Comparison of ENCODE assay signal across 1 cellular context in genomic region chr6:900716-901605, GRCh38.
A peak's percentile ranks its signal among the peaks of the same experiment; 100 is the strongest.
TF ChIP-seq lines count a peak whose summit lies in the region.

No MANE protein-coding gene starts in this region.

TF ChIP-seq in HepG2, 621 proteins besides CTCF, POLR2A, EP300 and RAD21 (continued from another document and continues in another):
- TF ChIP-seq, protein P1, sequence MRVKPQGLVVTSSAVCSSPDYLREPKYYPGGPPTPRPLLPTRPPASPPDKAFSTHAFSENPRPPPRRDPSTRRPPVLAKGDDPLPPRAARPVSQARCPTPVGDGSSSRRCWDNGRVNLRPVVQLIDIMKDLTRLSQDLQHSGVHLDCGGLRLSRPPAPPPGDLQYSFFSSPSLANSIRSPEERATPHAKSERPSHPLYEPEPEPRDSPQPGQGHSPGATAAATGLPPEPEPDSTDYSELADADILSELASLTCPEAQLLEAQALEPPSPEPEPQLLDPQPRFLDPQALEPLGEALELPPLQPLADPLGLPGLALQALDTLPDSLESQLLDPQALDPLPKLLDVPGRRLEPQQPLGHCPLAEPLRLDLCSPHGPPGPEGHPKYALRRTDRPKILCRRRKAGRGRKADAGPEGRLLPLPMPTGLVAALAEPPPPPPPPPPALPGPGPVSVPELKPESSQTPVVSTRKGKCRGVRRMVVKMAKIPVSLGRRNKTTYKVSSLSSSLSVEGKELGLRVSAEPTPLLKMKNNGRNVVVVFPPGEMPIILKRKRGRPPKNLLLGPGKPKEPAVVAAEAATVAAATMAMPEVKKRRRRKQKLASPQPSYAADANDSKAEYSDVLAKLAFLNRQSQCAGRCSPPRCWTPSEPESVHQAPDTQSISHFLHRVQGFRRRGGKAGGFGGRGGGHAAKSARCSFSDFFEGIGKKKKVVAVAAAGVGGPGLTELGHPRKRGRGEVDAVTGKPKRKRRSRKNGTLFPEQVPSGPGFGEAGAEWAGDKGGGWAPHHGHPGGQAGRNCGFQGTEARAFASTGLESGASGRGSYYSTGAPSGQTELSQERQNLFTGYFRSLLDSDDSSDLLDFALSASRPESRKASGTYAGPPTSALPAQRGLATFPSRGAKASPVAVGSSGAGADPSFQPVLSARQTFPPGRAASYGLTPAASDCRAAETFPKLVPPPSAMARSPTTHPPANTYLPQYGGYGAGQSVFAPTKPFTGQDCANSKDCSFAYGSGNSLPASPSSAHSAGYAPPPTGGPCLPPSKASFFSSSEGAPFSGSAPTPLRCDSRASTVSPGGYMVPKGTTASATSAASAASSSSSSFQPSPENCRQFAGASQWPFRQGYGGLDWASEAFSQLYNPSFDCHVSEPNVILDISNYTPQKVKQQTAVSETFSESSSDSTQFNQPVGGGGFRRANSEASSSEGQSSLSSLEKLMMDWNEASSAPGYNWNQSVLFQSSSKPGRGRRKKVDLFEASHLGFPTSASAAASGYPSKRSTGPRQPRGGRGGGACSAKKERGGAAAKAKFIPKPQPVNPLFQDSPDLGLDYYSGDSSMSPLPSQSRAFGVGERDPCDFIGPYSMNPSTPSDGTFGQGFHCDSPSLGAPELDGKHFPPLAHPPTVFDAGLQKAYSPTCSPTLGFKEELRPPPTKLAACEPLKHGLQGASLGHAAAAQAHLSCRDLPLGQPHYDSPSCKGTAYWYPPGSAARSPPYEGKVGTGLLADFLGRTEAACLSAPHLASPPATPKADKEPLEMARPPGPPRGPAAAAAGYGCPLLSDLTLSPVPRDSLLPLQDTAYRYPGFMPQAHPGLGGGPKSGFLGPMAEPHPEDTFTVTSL (CRISPR knock-in tag; IDR thresholded peaks at IDR 0.05; ENCODE audit: borderline replicate concordance), result peak; percentile 82; the same call in 1 of the 2 replicates
- TF ChIP-seq ZMYM3 (CRISPR knock-in tag; IDR thresholded peaks at IDR 0.05), result no peak
- no peak for TF ChIP-seq GTF3A (CRISPR knock-in tag; conservative IDR thresholded peaks at IDR 0.05)
- TF ChIP-seq, protein P2, sequence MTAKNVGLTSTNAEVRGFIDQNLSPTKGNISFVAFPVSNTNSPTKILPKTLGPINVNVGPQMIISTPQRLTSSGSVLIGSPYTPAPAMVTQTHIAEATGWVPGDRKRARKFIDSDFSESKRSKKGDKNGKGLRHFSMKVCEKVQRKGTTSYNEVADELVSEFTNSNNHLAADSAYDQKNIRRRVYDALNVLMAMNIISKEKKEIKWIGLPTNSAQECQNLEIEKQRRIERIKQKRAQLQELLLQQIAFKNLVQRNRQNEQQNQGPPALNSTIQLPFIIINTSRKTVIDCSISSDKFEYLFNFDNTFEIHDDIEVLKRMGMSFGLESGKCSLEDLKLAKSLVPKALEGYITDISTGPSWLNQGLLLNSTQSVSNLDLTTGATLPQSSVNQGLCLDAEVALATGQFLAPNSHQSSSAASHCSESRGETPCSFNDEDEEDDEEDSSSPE (CRISPR knock-in tag; IDR thresholded peaks at IDR 0.05), result no peak
- TF ChIP-seq HNF1A (IDR thresholded peaks at IDR 0.05; ENCODE audit: low read depth), result peak; percentile 97
- peak; percentile 97 for TF ChIP-seq HNF1A (CRISPR knock-in tag; IDR thresholded peaks at IDR 0.05; ENCODE audit: borderline replicate concordance)
- no peak for TF ChIP-seq MXD1 (CRISPR knock-in tag; IDR thresholded peaks at IDR 0.05)
- no peak for TF ChIP-seq PCBP2 (optimal IDR thresholded peaks at IDR 0.05; ENCODE audit: low read depth, low read length, poor library complexity, severe bottlenecking)
- no peak for TF ChIP-seq ZNF691 (CRISPR knock-in tag; IDR thresholded peaks at IDR 0.05; ENCODE audit: borderline replicate concordance, low read depth)
- no peak for TF ChIP-seq ZSCAN5A (CRISPR knock-in tag; IDR thresholded peaks at IDR 0.05; ENCODE audit: borderline replicate concordance)
- TF ChIP-seq ZNF703 (CRISPR knock-in tag; IDR thresholded peaks at IDR 0.05; ENCODE audit: borderline replicate concordance), result no peak
- TF ChIP-seq ZNF577 (CRISPR knock-in tag; IDR thresholded peaks at IDR 0.05; ENCODE audit: borderline replicate concordance, low read depth), result peak; percentile 35; the same call in 1 of the 2 replicates
- no peak for TF ChIP-seq ZNF674 (CRISPR knock-in tag; IDR thresholded peaks at IDR 0.05; ENCODE audit: low read depth)
- TF ChIP-seq ZBTB38 (CRISPR knock-in tag; IDR thresholded peaks at IDR 0.05), result no peak
- TF ChIP-seq XBP1 (CRISPR knock-in tag; IDR thresholded peaks at IDR 0.05), result no peak
- no peak for TF ChIP-seq GPN1 (CRISPR knock-in tag; IDR thresholded peaks at IDR 0.05; ENCODE audit: borderline replicate concordance)
- TF ChIP-seq SRSF1 (optimal IDR thresholded peaks at IDR 0.05; ENCODE audit: low read depth, low read length), result no peak
- no peak for TF ChIP-seq ZNF383 (CRISPR knock-in tag; IDR thresholded peaks at IDR 0.05; ENCODE audit: borderline replicate concordance)
- no peak for TF ChIP-seq MTF2 (CRISPR knock-in tag; IDR thresholded peaks at IDR 0.05; ENCODE audit: borderline replicate concordance)
- TF ChIP-seq, protein P3, sequence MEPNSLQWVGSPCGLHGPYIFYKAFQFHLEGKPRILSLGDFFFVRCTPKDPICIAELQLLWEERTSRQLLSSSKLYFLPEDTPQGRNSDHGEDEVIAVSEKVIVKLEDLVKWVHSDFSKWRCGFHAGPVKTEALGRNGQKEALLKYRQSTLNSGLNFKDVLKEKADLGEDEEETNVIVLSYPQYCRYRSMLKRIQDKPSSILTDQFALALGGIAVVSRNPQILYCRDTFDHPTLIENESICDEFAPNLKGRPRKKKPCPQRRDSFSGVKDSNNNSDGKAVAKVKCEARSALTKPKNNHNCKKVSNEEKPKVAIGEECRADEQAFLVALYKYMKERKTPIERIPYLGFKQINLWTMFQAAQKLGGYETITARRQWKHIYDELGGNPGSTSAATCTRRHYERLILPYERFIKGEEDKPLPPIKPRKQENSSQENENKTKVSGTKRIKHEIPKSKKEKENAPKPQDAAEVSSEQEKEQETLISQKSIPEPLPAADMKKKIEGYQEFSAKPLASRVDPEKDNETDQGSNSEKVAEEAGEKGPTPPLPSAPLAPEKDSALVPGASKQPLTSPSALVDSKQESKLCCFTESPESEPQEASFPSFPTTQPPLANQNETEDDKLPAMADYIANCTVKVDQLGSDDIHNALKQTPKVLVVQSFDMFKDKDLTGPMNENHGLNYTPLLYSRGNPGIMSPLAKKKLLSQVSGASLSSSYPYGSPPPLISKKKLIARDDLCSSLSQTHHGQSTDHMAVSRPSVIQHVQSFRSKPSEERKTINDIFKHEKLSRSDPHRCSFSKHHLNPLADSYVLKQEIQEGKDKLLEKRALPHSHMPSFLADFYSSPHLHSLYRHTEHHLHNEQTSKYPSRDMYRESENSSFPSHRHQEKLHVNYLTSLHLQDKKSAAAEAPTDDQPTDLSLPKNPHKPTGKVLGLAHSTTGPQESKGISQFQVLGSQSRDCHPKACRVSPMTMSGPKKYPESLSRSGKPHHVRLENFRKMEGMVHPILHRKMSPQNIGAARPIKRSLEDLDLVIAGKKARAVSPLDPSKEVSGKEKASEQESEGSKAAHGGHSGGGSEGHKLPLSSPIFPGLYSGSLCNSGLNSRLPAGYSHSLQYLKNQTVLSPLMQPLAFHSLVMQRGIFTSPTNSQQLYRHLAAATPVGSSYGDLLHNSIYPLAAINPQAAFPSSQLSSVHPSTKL (CRISPR knock-in tag; IDR thresholded peaks at IDR 0.05), result peak; percentile 71
- TF ChIP-seq MIXL1 (CRISPR knock-in tag; IDR thresholded peaks at IDR 0.05), result 0 out of 2 replicates have a peak, but pooled peaks have one; percentile 20
- no peak for TF ChIP-seq TFAP4 (IDR thresholded peaks at IDR 0.05; ENCODE audit: borderline replicate concordance, low read depth)
- TF ChIP-seq TAF1 (CRISPR knock-in tag; IDR thresholded peaks at IDR 0.05), result no peak
- TF ChIP-seq CENPT (CRISPR knock-in tag; IDR thresholded peaks at IDR 0.05; ENCODE audit: low read depth), result no peak
- peak; percentile 69; the same call in 1 of the 2 replicates for TF ChIP-seq YEATS4 (CRISPR knock-in tag; IDR thresholded peaks at IDR 0.05; ENCODE audit: borderline replicate concordance)
- no peak for TF ChIP-seq PLSCR1 (CRISPR knock-in tag; IDR thresholded peaks at IDR 0.05; ENCODE audit: borderline replicate concordance)
- TF ChIP-seq IRX3 (CRISPR knock-in tag; IDR thresholded peaks at IDR 0.05; ENCODE audit: borderline replicate concordance, low read depth), result no peak
- peak; percentile 26; the same call in 1 of the 2 replicates for TF ChIP-seq HOXA3 (CRISPR knock-in tag; IDR thresholded peaks at IDR 0.05)
- TF ChIP-seq, protein P4, sequence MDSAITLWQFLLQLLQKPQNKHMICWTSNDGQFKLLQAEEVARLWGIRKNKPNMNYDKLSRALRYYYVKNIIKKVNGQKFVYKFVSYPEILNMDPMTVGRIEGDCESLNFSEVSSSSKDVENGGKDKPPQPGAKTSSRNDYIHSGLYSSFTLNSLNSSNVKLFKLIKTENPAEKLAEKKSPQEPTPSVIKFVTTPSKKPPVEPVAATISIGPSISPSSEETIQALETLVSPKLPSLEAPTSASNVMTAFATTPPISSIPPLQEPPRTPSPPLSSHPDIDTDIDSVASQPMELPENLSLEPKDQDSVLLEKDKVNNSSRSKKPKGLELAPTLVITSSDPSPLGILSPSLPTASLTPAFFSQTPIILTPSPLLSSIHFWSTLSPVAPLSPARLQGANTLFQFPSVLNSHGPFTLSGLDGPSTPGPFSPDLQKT (CRISPR knock-in tag; IDR thresholded peaks at IDR 0.05; ENCODE audit: borderline replicate concordance), result no peak
- 0 out of 2 replicates have a peak, but pooled peaks have one; percentile 23 for TF ChIP-seq HOXA5 (CRISPR knock-in tag; IDR thresholded peaks at IDR 0.05)
- no peak for TF ChIP-seq SP140L (CRISPR knock-in tag; IDR thresholded peaks at IDR 0.05; ENCODE audit: borderline replicate concordance)
- TF ChIP-seq ONECUT2 (CRISPR knock-in tag; IDR thresholded peaks at IDR 0.05), result no peak
- peak; percentile 78 for TF ChIP-seq ISL2 (CRISPR knock-in tag; IDR thresholded peaks at IDR 0.05)
- TF ChIP-seq ZNF138 (CRISPR knock-in tag; IDR thresholded peaks at IDR 0.05; ENCODE audit: low read depth), result no peak
- no peak for TF ChIP-seq FOXA1 (IDR thresholded peaks at IDR 0.05)
- TF ChIP-seq FOXA1 (CRISPR knock-in tag; IDR thresholded peaks at IDR 0.05), result peak; percentile 83
- no peak for TF ChIP-seq ZNF501 (CRISPR knock-in tag; IDR thresholded peaks at IDR 0.05)
- no peak for TF ChIP-seq HMGA1 (CRISPR knock-in tag; conservative IDR thresholded peaks at IDR 0.05)
- no peak for TF ChIP-seq NPAS2 (CRISPR knock-in tag; IDR thresholded peaks at IDR 0.05; ENCODE audit: borderline replicate concordance)
- TF ChIP-seq BHLHE40 (IDR thresholded peaks at IDR 0.05; ENCODE audit: low read length), result no peak; the same call in 1 of the 2 replicates
- TF ChIP-seq CBX5 (CRISPR knock-in tag; IDR thresholded peaks at IDR 0.05; ENCODE audit: borderline replicate concordance), result 0 out of 2 replicates have a peak, but pooled peaks have one; percentile 6
- TF ChIP-seq ASH2L (IDR thresholded peaks at IDR 0.05; ENCODE audit: insufficient read length, low read depth, low read length), result peak; percentile 56
